1 cellular context compared by ENCODE assay signal in genomic region chr16:10385725-10386516, GRCh38.
TF ChIP-seq lines count a peak whose summit lies in the region.

A gene with protein sequence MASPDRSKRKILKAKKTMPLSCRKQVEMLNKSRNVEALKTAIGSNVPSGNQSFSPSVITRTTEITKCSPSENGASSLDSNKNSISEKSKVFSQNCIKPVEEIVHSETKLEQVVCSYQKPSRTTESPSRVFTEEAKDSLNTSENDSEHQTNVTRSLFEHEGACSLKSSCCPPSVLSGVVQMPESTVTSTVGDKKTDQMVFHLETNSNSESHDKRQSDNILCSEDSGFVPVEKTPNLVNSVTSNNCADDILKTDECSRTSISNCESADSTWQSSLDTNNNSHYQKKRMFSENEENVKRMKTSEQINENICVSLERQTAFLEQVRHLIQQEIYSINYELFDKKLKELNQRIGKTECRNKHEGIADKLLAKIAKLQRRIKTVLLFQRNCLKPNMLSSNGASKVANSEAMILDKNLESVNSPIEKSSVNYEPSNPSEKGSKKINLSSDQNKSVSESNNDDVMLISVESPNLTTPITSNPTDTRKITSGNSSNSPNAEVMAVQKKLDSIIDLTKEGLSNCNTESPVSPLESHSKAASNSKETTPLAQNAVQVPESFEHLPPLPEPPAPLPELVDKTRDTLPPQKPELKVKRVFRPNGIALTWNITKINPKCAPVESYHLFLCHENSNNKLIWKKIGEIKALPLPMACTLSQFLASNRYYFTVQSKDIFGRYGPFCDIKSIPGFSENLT (plus strand): TSS chr16:10386061. CDS start chr16:10430621, 44,560 bp downstream.

TF ChIP-seq in HepG2, 621 proteins besides CTCF, POLR2A, EP300 and RAD21 (continued from another document and continues in another):
- peak; percentile 98; the same call in 1 of the 2 replicates for TF ChIP-seq NFATC3 (CRISPR knock-in tag; IDR thresholded peaks at IDR 0.05)
- 0 out of 2 replicates have a peak, but pooled peaks have one; percentile 36 for TF ChIP-seq SP5 (CRISPR knock-in tag; IDR thresholded peaks at IDR 0.05; ENCODE audit: borderline replicate concordance, low read depth)
- TF ChIP-seq CEBPG (CRISPR knock-in tag; IDR thresholded peaks at IDR 0.05) = peak; percentile 55
- peak; percentile 88 for TF ChIP-seq ZFP36L1 (CRISPR knock-in tag; IDR thresholded peaks at IDR 0.05)
- TF ChIP-seq, protein P1, sequence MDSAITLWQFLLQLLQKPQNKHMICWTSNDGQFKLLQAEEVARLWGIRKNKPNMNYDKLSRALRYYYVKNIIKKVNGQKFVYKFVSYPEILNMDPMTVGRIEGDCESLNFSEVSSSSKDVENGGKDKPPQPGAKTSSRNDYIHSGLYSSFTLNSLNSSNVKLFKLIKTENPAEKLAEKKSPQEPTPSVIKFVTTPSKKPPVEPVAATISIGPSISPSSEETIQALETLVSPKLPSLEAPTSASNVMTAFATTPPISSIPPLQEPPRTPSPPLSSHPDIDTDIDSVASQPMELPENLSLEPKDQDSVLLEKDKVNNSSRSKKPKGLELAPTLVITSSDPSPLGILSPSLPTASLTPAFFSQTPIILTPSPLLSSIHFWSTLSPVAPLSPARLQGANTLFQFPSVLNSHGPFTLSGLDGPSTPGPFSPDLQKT (CRISPR knock-in tag; IDR thresholded peaks at IDR 0.05; ENCODE audit: borderline replicate concordance) = no peak
- TF ChIP-seq, protein P2, sequence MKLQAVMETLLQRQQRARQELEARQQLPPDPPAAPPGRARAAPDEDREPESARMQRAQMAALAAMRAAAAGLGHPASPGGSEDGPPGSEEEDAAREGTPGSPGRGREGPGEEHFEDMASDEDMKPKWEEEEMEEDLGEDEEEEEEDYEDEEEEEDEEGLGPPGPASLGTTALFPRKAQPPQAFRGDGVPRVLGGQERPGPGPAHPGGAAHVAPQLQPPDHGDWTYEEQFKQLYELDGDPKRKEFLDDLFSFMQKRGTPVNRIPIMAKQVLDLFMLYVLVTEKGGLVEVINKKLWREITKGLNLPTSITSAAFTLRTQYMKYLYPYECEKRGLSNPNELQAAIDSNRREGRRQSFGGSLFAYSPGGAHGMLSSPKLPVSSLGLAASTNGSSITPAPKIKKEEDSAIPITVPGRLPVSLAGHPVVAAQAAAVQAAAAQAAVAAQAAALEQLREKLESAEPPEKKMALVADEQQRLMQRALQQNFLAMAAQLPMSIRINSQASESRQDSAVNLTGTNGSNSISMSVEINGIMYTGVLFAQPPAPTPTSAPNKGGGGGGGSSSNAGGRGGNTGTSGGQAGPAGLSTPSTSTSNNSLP (IDR thresholded peaks at IDR 0.05; ENCODE audit: low read depth, low read length) = peak; percentile 17; the same call in 1 of the 2 replicates
- TF ChIP-seq KDM5A (IDR thresholded peaks at IDR 0.05; ENCODE audit: borderline replicate concordance, low read length) = peak; percentile 22; the same call in 1 of the 2 replicates
- peak; percentile 100 for TF ChIP-seq POGZ (CRISPR knock-in tag; IDR thresholded peaks at IDR 0.05)
- TF ChIP-seq RARA (CRISPR knock-in tag; IDR thresholded peaks at IDR 0.05) = peak; percentile 68
- TF ChIP-seq PCBP2 (optimal IDR thresholded peaks at IDR 0.05; ENCODE audit: low read depth, low read length, poor library complexity, severe bottlenecking) = no peak
- TF ChIP-seq ZFY (CRISPR knock-in tag; IDR thresholded peaks at IDR 0.05) = peak; percentile 99
- TF ChIP-seq ZNF143 (CRISPR knock-in tag; IDR thresholded peaks at IDR 0.05) = peak; percentile 70; the same call in 1 of the 2 replicates
- peak; percentile 100 for TF ChIP-seq POLR2G (IDR thresholded peaks at IDR 0.05; ENCODE audit: low read depth, low read length)
- TF ChIP-seq ZSCAN5A (CRISPR knock-in tag; IDR thresholded peaks at IDR 0.05; ENCODE audit: borderline replicate concordance) = peak; percentile 99; the same call in 1 of the 2 replicates
- no peak; the same call in 1 of the 2 replicates for TF ChIP-seq PAX8 (CRISPR knock-in tag; IDR thresholded peaks at IDR 0.05; ENCODE audit: borderline replicate concordance)
- TF ChIP-seq IRX3 (CRISPR knock-in tag; IDR thresholded peaks at IDR 0.05; ENCODE audit: borderline replicate concordance, low read depth) = peak; percentile 99
- no peak for TF ChIP-seq ZFP62 (CRISPR knock-in tag; IDR thresholded peaks at IDR 0.05)
- TF ChIP-seq PPARG (CRISPR knock-in tag; conservative IDR thresholded peaks at IDR 0.05) = peak; percentile 61; the same call in 1 of the 2 replicates
- TF ChIP-seq YEATS4 (CRISPR knock-in tag; IDR thresholded peaks at IDR 0.05; ENCODE audit: borderline replicate concordance) = peak; percentile 87
- TF ChIP-seq, protein P3, sequence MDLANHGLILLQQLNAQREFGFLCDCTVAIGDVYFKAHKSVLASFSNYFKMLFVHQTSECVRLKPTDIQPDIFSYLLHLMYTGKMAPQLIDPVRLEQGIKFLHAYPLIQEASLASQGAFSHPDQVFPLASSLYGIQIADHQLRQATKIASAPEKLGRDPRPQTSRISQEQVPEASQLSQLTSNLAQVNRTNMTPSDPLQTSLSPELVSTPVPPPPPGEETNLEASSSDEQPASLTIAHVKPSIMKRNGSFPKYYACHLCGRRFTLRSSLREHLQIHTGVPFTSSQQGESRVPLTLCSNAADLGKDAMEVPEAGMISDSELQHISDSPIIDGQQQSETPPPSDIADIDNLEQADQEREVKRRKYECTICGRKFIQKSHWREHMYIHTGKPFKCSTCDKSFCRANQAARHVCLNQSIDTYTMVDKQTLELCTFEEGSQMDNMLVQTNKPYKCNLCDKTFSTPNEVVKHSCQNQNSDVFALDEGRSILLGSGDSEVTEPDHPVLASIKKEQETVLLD (CRISPR knock-in tag; IDR thresholded peaks at IDR 0.05; ENCODE audit: low read depth) = peak; percentile 79; the same call in 1 of the 2 replicates
- TF ChIP-seq TOPORS (CRISPR knock-in tag; IDR thresholded peaks at IDR 0.05) = peak; percentile 98
- TF ChIP-seq KMT2B (CRISPR knock-in tag; IDR thresholded peaks at IDR 0.05) = peak; percentile 93
- TF ChIP-seq, protein P4, sequence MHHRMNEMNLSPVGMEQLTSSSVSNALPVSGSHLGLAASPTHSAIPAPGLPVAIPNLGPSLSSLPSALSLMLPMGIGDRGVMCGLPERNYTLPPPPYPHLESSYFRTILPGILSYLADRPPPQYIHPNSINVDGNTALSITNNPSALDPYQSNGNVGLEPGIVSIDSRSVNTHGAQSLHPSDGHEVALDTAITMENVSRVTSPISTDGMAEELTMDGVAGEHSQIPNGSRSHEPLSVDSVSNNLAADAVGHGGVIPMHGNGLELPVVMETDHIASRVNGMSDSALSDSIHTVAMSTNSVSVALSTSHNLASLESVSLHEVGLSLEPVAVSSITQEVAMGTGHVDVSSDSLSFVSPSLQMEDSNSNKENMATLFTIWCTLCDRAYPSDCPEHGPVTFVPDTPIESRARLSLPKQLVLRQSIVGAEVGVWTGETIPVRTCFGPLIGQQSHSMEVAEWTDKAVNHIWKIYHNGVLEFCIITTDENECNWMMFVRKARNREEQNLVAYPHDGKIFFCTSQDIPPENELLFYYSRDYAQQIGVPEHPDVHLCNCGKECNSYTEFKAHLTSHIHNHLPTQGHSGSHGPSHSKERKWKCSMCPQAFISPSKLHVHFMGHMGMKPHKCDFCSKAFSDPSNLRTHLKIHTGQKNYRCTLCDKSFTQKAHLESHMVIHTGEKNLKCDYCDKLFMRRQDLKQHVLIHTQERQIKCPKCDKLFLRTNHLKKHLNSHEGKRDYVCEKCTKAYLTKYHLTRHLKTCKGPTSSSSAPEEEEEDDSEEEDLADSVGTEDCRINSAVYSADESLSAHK (CRISPR knock-in tag; IDR thresholded peaks at IDR 0.05; ENCODE audit: borderline replicate concordance) = 0 out of 2 replicates have a peak, but pooled peaks have one; percentile 91
- TF ChIP-seq U2AF2 (IDR thresholded peaks at IDR 0.05; ENCODE audit: low read depth, low read length) = no peak
- peak; percentile 96 for TF ChIP-seq HMGXB3 (CRISPR knock-in tag; IDR thresholded peaks at IDR 0.05; ENCODE audit: borderline replicate concordance)
- TF ChIP-seq ZNF605 (CRISPR knock-in tag; IDR thresholded peaks at IDR 0.05) = peak; percentile 99
- peak; percentile 76 for TF ChIP-seq NR2C2 (CRISPR knock-in tag; IDR thresholded peaks at IDR 0.05; ENCODE audit: borderline replicate concordance)
- TF ChIP-seq ARID4A (CRISPR knock-in tag; IDR thresholded peaks at IDR 0.05; ENCODE audit: borderline replicate concordance) = peak; percentile 98
- no peak for TF ChIP-seq FOSL1 (CRISPR knock-in tag; IDR thresholded peaks at IDR 0.05; ENCODE audit: borderline replicate concordance)
- TF ChIP-seq CENPX (CRISPR knock-in tag; IDR thresholded peaks at IDR 0.05) = no peak
- TF ChIP-seq ETV5 (CRISPR knock-in tag; IDR thresholded peaks at IDR 0.05; ENCODE audit: borderline replicate concordance) = peak; percentile 88
- TF ChIP-seq ZSCAN29 (CRISPR knock-in tag; conservative IDR thresholded peaks at IDR 0.05) = peak; percentile 47; the same call in 1 of the 2 replicates
- TF ChIP-seq NR3C1 (CRISPR knock-in tag; IDR thresholded peaks at IDR 0.05) = no peak
- no peak for TF ChIP-seq ZNF326 (CRISPR knock-in tag; IDR thresholded peaks at IDR 0.05; ENCODE audit: borderline replicate concordance)
- peak; percentile 99 for TF ChIP-seq ZNF784 (CRISPR knock-in tag; IDR thresholded peaks at IDR 0.05; ENCODE audit: borderline replicate concordance)
- no peak for TF ChIP-seq FOXP1 (IDR thresholded peaks at IDR 0.05)
- TF ChIP-seq FOXP1 (CRISPR knock-in tag; IDR thresholded peaks at IDR 0.05) = no peak
- peak; percentile 99 for TF ChIP-seq KLF11 (CRISPR knock-in tag; IDR thresholded peaks at IDR 0.05)
